1 cellular context compared by ENCODE assay signal in the genomic region with DNA sequence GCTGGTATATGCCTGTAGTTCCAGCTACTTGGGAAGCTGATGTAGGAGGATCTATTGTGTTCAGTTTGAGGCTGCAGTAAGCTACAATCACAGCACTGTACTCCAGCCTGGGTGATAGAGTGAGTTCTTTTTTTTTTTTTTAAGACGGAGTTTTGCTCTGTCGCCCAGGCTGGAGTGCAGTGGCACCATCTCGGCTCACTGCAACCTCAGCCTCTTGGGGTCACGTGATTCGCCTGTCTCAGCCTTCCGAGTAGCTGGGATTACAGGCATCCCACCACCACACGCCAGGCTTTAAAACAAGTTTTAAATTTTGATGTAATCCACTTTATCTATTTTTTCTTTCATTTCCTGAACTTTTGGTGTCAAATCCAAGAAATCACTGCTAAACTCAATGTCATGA.
TF ChIP-seq lines count a peak whose summit lies in the region.

No MANE protein-coding gene starts in this region.

TF ChIP-seq in SK-N-SH, 30 proteins besides CTCF, POLR2A, EP300 and RAD21 (continued from another document):
- TF ChIP-seq ELF1 (IDR thresholded peaks at IDR 0.05): no peak
